8 cellular contexts compared by ENCODE assay signal in the genomic region with DNA sequence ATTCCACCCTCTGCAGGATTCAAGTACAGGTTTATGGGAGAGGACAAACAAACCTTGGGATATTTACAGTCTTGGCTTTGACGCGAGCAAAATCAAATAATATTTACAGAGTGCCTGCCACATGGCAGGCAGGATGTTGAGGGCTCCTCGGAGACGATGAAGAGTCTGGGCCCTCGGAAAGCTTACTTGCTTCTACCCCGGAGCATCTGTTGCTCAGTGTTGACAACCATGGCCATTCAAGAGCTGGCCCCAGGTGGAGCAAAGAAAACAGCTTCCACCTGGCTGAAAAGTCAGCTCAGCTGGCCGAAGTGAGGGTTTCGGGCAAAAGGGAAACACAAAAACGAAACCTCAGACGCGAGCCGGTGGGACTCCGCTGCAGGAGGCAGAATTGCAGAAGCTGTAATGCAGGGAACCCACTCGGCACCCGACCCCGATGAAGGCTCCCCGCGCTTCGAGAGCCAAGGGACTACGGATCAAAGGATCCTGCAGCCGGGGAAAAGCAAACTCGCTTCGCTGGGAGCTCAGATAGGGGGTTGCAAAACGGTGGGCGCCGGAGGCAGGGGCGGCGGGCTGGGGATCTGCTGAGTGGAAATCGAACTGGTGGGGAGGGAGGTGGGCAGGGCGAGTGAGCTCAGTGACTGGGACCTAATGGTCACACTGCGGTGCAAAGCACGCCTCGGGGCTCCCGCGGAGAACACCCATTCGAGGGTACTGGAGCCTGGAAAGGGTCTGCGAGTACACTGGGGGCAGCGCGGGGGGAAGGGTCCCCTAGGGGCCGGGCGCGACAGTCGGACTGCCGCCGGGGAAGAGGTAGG. TPM values are rescaled to one million over a fixed set of nuclear protein-coding genes. Genes with fewer than 3 reads are reported as not detected.
DNase-seq lines count a peak whose midpoint lies in the region; ATAC-seq and TF ChIP-seq lines count a peak whose summit lies in the region.

No MANE protein-coding gene starts in this region.

- peak overlapping the region; percentile 94 to 100 (median 99) for H3K4me3 Mint-ChIP-seq in naive B cell

- H3K36me3 Mint-ChIP-seq in naive B cell, result peaks cover 19 to 27% of the 10 kb centered on the region in 2 donors

- H3K4me3 ChIP-seq in suprapubic skin, result peak overlapping the region; percentile 91

- WGBS in suprapubic skin, result 3% methylated on average over 38 of the region's 45 CpGs

- in situ Hi-C loops in GM13977 (cut with MboI; ENCODE audit: low pct_unique_long_range_greater_than_20kb, low sequenced_read_pairs, unreplicated experiment), result no loop called here

- no peak for TF ChIP-seq POLR2A in suprapubic skin (IDR thresholded peaks at IDR 0.05)

- ATAC-seq in HG02588 (IDR thresholded peaks at IDR 0.05; ENCODE audit: unreplicated experiment), result peak; percentile 15
- peak; percentile 9 for ATAC-seq in esophagus mucosa
- peak; percentile 27 to 32 for ATAC-seq in naive B cell (ENCODE audit: low read depth in 2 of 2)

- H3K27me3 Mint-ChIP-seq in naive B cell, result no peaks in the 10 kb centered on the region

- no peaks in the 10 kb centered on the region for H3K27me3 ChIP-seq in suprapubic skin

- TF ChIP-seq CTCF in GM13977 (IDR thresholded peaks at IDR 0.05; ENCODE audit: extremely low read depth, insufficient read depth, missing control alignments) (no peak), suprapubic skin (IDR thresholded peaks at IDR 0.05) (no peak)

- peak overlapping the region; percentile 76 to 98 (median 96) for H3K27ac Mint-ChIP-seq in naive B cell

- H3K27ac ChIP-seq in suprapubic skin, result peak overlapping the region; percentile 80

- TF ChIP-seq EP300 in suprapubic skin (IDR thresholded peaks at IDR 0.05), result no peak

- peak; percentile 60 for DNase-seq in GM13977 (ENCODE audit: low spot score)
- DNase-seq in NCI-H2107 treated with DMSO at 0.1 percent for 48 hours (lab: John Stamatoyannopoulos, UW; ENCODE audit: unreplicated experiment), result peak; percentile 15
- DNase-seq in activated T-cell treated with anti-CD3 and anti-CD28 coated beads for 4 hours, result peak; percentile 14
- DNase-seq in naive B cell, result peak; percentile 70
- DNase-seq in suprapubic skin (ENCODE audit: low spot score in 2 of 2), result peak; percentile 71 to 84
- DNase-seq in occipital lobe (lab: John Stamatoyannopoulos, UW), result no peak

- peaks cover 35 to 43% (median 42%) of the 10 kb centered on the region in 3 donors for H3K4me1 Mint-ChIP-seq in naive B cell

- H3K9me3 ChIP-seq in suprapubic skin, result no peaks in the 10 kb centered on the region

- H3K36me3 ChIP-seq in suprapubic skin, result no peaks in the 10 kb centered on the region

- peaks cover 43% of the 10 kb centered on the region for H3K4me1 ChIP-seq in suprapubic skin

- H3K9me3 Mint-ChIP-seq in naive B cell, result peaks cover 2 to 11% (median 5%) of the 10 kb centered on the region in 7 donors

RNA-seq across cellular contexts. Expression of a gene that starts 0.8 kb away (rescaled TPM):
- total RNA-seq in esophagus mucosa (2.6 TPM), suprapubic skin (10 to 100 TPM in 1 of 4 donors, 1 to 10 TPM in 3; 5.9 to 16.5 (median 7.3) TPM), occipital lobe (239 TPM)
- 10 to 100 TPM; 16.7 to 31.0 (median 22.2) TPM for polyA plus RNA-seq in naive B cell (ENCODE audit: low read depth in 6 of 6)

Comparison
In these comparisons a context has a peak if more than half of its experiments do, and no peak if none do; other contexts are left out.
1. RNA of a gene that starts 0.8 kb away (total RNA-seq): 239 TPM in occipital lobe (single experiment); 5.9 to 16.5 TPM in suprapubic skin and 2.6 TPM in esophagus mucosa (single experiment); every median in the first group is over 10 times any median in the second.
2. Peak in every context shown above with its lines, with median percentiles within 50 percentile points of each other: ATAC-seq.